ENCODE assay signal across 17 cellular contexts in the genomic region with DNA sequence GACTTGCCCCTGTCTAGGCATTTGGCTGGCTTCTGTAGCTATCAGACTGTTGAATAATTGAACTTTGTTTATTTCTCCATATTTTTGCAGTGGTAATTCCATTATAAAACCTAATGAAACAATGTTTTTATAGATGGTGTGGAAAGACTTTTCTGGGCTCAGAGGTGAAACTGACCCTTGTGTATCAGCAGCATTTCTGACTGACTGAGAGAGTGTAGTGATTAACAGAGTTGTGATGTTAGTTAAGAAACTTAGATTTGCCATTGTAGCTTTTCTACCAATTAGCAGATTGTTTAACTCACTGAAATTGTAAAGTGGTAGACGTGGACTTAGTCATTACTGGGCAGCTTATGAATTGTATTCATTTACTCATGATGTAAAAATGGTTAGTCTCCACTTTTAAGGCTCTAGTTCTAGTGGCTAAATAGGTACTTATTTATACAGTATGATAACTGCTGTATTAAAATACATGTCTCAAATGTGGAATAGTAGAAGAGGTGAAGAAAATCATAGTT. TPM values are rescaled to one million over a fixed set of nuclear protein-coding genes. Genes with fewer than 3 reads are reported as not detected.
DNase-seq lines count a peak whose midpoint lies in the region; ATAC-seq and TF ChIP-seq lines count a peak whose summit lies in the region.
"Had no signal": no experiment of that assay in that cellular context is flagged by ENCODE, and none has a peak within 500 bp of the region (broad histone marks: within the 10 kb centered on the region; RNA-seq: fewer than 3 reads in every experiment).

USP9Y (plus strand) TSS at position 51 of the 515 bp plus-strand sequence. CDS start 8,217 bp downstream, outside the sequence.

- H3K4ac ChIP-seq in mesenchymal stem cell (ENCODE audit: low read depth in 1 of 2, low read length in 2 of 2), result no peak within 1 kb of the TSS

- no peak within 1 kb of the TSS for H4K91ac ChIP-seq in mesenchymal stem cell (ENCODE audit: low read length)

- no peak within 1 kb of the TSS for H2BK12ac ChIP-seq in mesenchymal stem cell (ENCODE audit: low read length in 2 of 2)

- H2AFZ ChIP-seq in mesenchymal stem cell (ENCODE audit: low read depth, low read length), result no peak within 1 kb of the TSS

- WGBS in mesenchymal stem cell, result no CpG with 5 or more reads among the region's 1 CpG
- 89% methylated on average over 1 of the region's 1 CpG; no CpG with 5 or more reads in 1 of the 2 donors for WGBS in aorta, 2 donors

- H3K27me3 Mint-ChIP-seq in CD8-positive, alpha-beta memory T cell, result no peaks in the 10 kb centered on the region
- H3K27me3 Mint-ChIP-seq in activated CD8-positive, alpha-beta T cell treated with anti-CD3 and anti-CD28 coated beads for 36 hours, result no peaks in the 10 kb centered on the region
- H3K27me3 Mint-ChIP-seq: naive B cell; stimulated activated naive B cell treated with anti-CD40 and anti-IgM and Interleukin-4, amounts not matched to agents 10 μg/mL and 1 μg/mL and 100 μg/mL, for 72 hours had no signal

- no peak within 1 kb of the TSS for H3K27ac ChIP-seq in CD8-positive, alpha-beta memory T cell (ENCODE audit: low read depth, low read length)
- peak within 1 kb of the TSS; percentile 85 for H3K27ac ChIP-seq in mesenchymal stem cell (ENCODE audit: low read length, poor library complexity, severe bottlenecking)
- no peak within 1 kb of the TSS for H3K27ac ChIP-seq in aorta (ENCODE audit: low read depth in 1 of 2, low read length in 2 of 2)
- H3K27ac ChIP-seq: cardiac muscle cell had no signal

- no peaks in the 10 kb centered on the region for H3K9me3 Mint-ChIP-seq in CD8-positive, alpha-beta memory T cell
- peaks cover 15% of the 10 kb centered on the region for H3K9me3 Mint-ChIP-seq in activated CD8-positive, alpha-beta T cell treated with anti-CD3 and anti-CD28 coated beads for 36 hours

- H3K23ac ChIP-seq in mesenchymal stem cell (ENCODE audit: low read length in 2 of 2), result no peak within 1 kb of the TSS

- peaks cover 0 to 62% (median 0%) of the 10 kb centered on the region in 3 donors for H3K36me3 Mint-ChIP-seq in CD8-positive, alpha-beta memory T cell
- peaks cover 64% of the 10 kb centered on the region for H3K36me3 Mint-ChIP-seq in activated CD8-positive, alpha-beta T cell treated with anti-CD3 and anti-CD28 coated beads for 36 hours (ENCODE audit: low read depth)
- H3K36me3 Mint-ChIP-seq: naive B cell had no signal

- H3K27me3 ChIP-seq in CD8-positive, alpha-beta memory T cell (ENCODE audit: insufficient read depth, low read length, poor library complexity, severe bottlenecking), result no peaks in the 10 kb centered on the region
- no peaks in the 10 kb centered on the region for H3K27me3 ChIP-seq in mesenchymal stem cell (ENCODE audit: control insufficient read depth in 1 of 2, insufficient read depth in 1 of 2, low read length in 2 of 2)
- H3K27me3 ChIP-seq in aorta (ENCODE audit: control insufficient read depth in 1 of 2, insufficient read depth in 2 of 2, low read length in 1 of 2), result no peaks in the 10 kb centered on the region
- H3K27me3 ChIP-seq: cardiac muscle cell had no signal

- DNase-seq in AG04449 (ENCODE audit: low read depth, low spot score) (peak; percentile 7), mesenchymal stem cell (no peak), aorta (no peak)
- DNase-seq in CD8-positive, alpha-beta memory T cell, result no peak
- no peak for DNase-seq in activated CD8-positive, alpha-beta T cell treated with anti-CD3 and anti-CD28 coated beads for 36 hours
- DNase-seq: activated effector memory CD4-positive, alpha-beta T cell treated with anti-CD3 and anti-CD28 coated beads, Interleukin-2, amount 50 U/mL, for 16 hours; Caco-2; kidney glomerular epithelial cell; naive B cell; NCI-H1417 treated with DMSO at 0.1 percent for 48 hours; NCI-H446; stimulated activated CD4-positive, alpha-beta T cell treated with anti-CD3 and anti-CD28 coated beads, Interleukin-4, amount 100 ng/mL, for 4 hours; stimulated activated naive B cell treated with anti-CD40 and anti-IgM and Interleukin-4, amounts not matched to agents 10 μg/mL and 1 μg/mL and 100 μg/mL, for 72 hours had no signal

- no peak within 1 kb of the TSS for H2BK5ac ChIP-seq in mesenchymal stem cell (ENCODE audit: low read depth, low read length, poor library complexity, severe bottlenecking)

- H3K4me1 ChIP-seq in CD8-positive, alpha-beta memory T cell (ENCODE audit: insufficient read depth, low read length), result no peaks in the 10 kb centered on the region
- H3K4me1 ChIP-seq in mesenchymal stem cell (ENCODE audit: control insufficient read depth, insufficient read depth, low read depth, low read length), result no peaks in the 10 kb centered on the region
- H3K4me1 ChIP-seq in aorta (ENCODE audit: control insufficient read depth in 1 of 2, insufficient read depth in 2 of 2, low read length in 2 of 2), result no peaks in the 10 kb centered on the region
- H3K4me1 ChIP-seq: Caco-2 had no signal

- POLR2A ChIA-PET in AG04449 (lab: Yijun Ruan, JAX), result no interaction called here
- POLR2A ChIA-PET in CD8-positive, alpha-beta memory T cell (lab: Charles Lee), result no interaction called here
- POLR2A ChIA-PET in activated CD8-positive, alpha-beta T cell treated with anti-CD3 and anti-CD28 coated beads for 36 hours (lab: Charles Lee), result no interaction called here

- no peak within 1 kb of the TSS for H3K4me2 ChIP-seq in mesenchymal stem cell (ENCODE audit: low read length, poor library complexity, severe bottlenecking)

- no peak for ATAC-seq in activated CD8-positive, alpha-beta T cell treated with anti-CD3 and anti-CD28 coated beads for 36 hours
- no peak for ATAC-seq in HG02938 (IDR thresholded peaks at IDR 0.05; ENCODE audit: unreplicated experiment)
- ATAC-seq in aorta (ENCODE audit: low FRiP score), result no peak
- no peak for ATAC-seq in GM21528 (IDR thresholded peaks at IDR 0.05; ENCODE audit: low FRiP score, unreplicated experiment)
- ATAC-seq: stimulated activated naive B cell treated with anti-CD40 and anti-IgM and Interleukin-4, amounts not matched to agents 10 μg/mL and 1 μg/mL and 100 μg/mL, for 72 hours had no signal

- no peak within 1 kb of the TSS for H3K9ac ChIP-seq in mesenchymal stem cell (ENCODE audit: low read length)

- no peak within 1 kb of the TSS for H3K14ac ChIP-seq in mesenchymal stem cell (ENCODE audit: low read length in 2 of 2)

- peaks cover 1% of the 10 kb centered on the region for H3K79me1 ChIP-seq in mesenchymal stem cell (replicated peaks; ENCODE audit: low read length, poor library complexity, severe bottlenecking)

- peak within 1 kb of the TSS in 1 of 8 donors; percentile 53 for H3K27ac Mint-ChIP-seq in CD8-positive, alpha-beta memory T cell
- H3K27ac Mint-ChIP-seq in activated CD8-positive, alpha-beta T cell treated with anti-CD3 and anti-CD28 coated beads for 36 hours, result no peak within 1 kb of the TSS
- H3K27ac Mint-ChIP-seq: stimulated activated naive B cell treated with anti-CD40 and anti-IgM and Interleukin-4, amounts not matched to agents 10 μg/mL and 1 μg/mL and 100 μg/mL, for 72 hours had no signal

- peaks cover 0 to 26% (median 0%) of the 10 kb centered on the region in 3 donors for H3K4me1 Mint-ChIP-seq in CD8-positive, alpha-beta memory T cell
- peaks cover 7% of the 10 kb centered on the region for H3K4me1 Mint-ChIP-seq in activated CD8-positive, alpha-beta T cell treated with anti-CD3 and anti-CD28 coated beads for 36 hours (ENCODE audit: low read depth)

- no peak within 1 kb of the TSS for H3K4me3 Mint-ChIP-seq in CD8-positive, alpha-beta memory T cell
- no peak within 1 kb of the TSS for H3K4me3 Mint-ChIP-seq in activated CD8-positive, alpha-beta T cell treated with anti-CD3 and anti-CD28 coated beads for 36 hours
- H3K4me3 Mint-ChIP-seq: naive B cell; stimulated activated naive B cell treated with anti-CD40 and anti-IgM and Interleukin-4, amounts not matched to agents 10 μg/mL and 1 μg/mL and 100 μg/mL, for 72 hours had no signal

- H2AK5ac ChIP-seq in mesenchymal stem cell (ENCODE audit: low read length, severe bottlenecking), result no peak within 1 kb of the TSS

- H3K9me3 ChIP-seq in CD8-positive, alpha-beta memory T cell (ENCODE audit: low read length), result no peaks in the 10 kb centered on the region
- H3K9me3 ChIP-seq in mesenchymal stem cell (ENCODE audit: control insufficient read depth, low read length) (no peaks in the 10 kb centered on the region), aorta (ENCODE audit: control insufficient read depth, low read length) (no peaks in the 10 kb centered on the region)
- H3K9me3 ChIP-seq: Caco-2 had no signal

- H2BK120ac ChIP-seq in mesenchymal stem cell (ENCODE audit: low read depth, low read length), result no peak within 1 kb of the TSS

- H3K36me3 ChIP-seq in CD8-positive, alpha-beta memory T cell (ENCODE audit: insufficient read depth, low read length), result no peaks in the 10 kb centered on the region
- peaks cover 0 to 13% of the 10 kb centered on the region in 2 experiments for H3K36me3 ChIP-seq in mesenchymal stem cell (ENCODE audit: control insufficient read depth in 1 of 2, insufficient read depth in 2 of 2, low read depth in 1 of 2, low read length in 2 of 2)
- H3K36me3 ChIP-seq in aorta (ENCODE audit: control insufficient read depth in 1 of 2, insufficient read depth in 2 of 2, low read length in 1 of 2), result no peaks in the 10 kb centered on the region
- H3K36me3 ChIP-seq: cardiac muscle cell had no signal

- CTCF ChIA-PET in AG04449 (lab: Yijun Ruan, JAX), result no interaction called here
- CTCF ChIA-PET in CD8-positive, alpha-beta memory T cell (lab: Charles Lee), result no interaction called here
- CTCF ChIA-PET in activated CD8-positive, alpha-beta T cell treated with anti-CD3 and anti-CD28 coated beads for 36 hours (lab: Charles Lee), result no interaction called here

- intact Hi-C loops in activated CD8-positive, alpha-beta T cell treated with anti-CD3 and anti-CD28 coated beads for 36 hours (cut with micrococcal nuclease), result no loop called here
- intact Hi-C loops in aorta (cut with DNase I), result no loop called here

- H2BK15ac ChIP-seq in mesenchymal stem cell (ENCODE audit: low read depth, poor library complexity, severe bottlenecking), result no peak within 1 kb of the TSS

- no peak within 1 kb of the TSS for H4K8ac ChIP-seq in mesenchymal stem cell (ENCODE audit: low read length)

- H3K18ac ChIP-seq in mesenchymal stem cell (ENCODE audit: low read depth in 1 of 2, low read length in 2 of 2), result no peak within 1 kb of the TSS

- H3K4me3 ChIP-seq in AG04449 (ENCODE audit: low read depth, low read length) (no peak within 1 kb of the TSS), mesenchymal stem cell (ENCODE audit: insufficient read depth in 1 of 2, low read depth in 1 of 2, low read length in 2 of 2) (no peak within 1 kb of the TSS), aorta (ENCODE audit: low read length in 2 of 2) (no peak within 1 kb of the TSS)
- H3K4me3 ChIP-seq in CD8-positive, alpha-beta memory T cell (ENCODE audit: low read length), result no peak within 1 kb of the TSS
- H3K4me3 ChIP-seq: cardiac muscle cell had no signal

- TF ChIP-seq CTCF in AG04449 (IDR thresholded peaks at IDR 0.05; ENCODE audit: insufficient read depth, low read length, missing control alignments), result no peak
- no peak for TF ChIP-seq CTCF in activated CD8-positive, alpha-beta T cell treated with anti-CD3 and anti-CD28 coated beads for 36 hours (IDR thresholded peaks at IDR 0.05)

RNA-seq across cellular contexts. Expression of gene USP9Y, which starts in this region (rescaled TPM):
- 10 to 100 TPM; 13.0 to 15.0 TPM for total RNA-seq in CD8-positive, alpha-beta memory T cell
- polyA plus RNA-seq in CD8-positive, alpha-beta memory T cell, result not detected
- total RNA-seq in activated CD8-positive, alpha-beta T cell treated with anti-CD3 and anti-CD28 coated beads for 36 hours, result 10 to 100 TPM; 14.6 TPM
- 13.5 TPM for polyA plus RNA-seq in mesenchymal stem cell (2013, experiment 1 of 2)
- 13.4 TPM for polyA plus RNA-seq in mesenchymal stem cell (2013, experiment 2 of 2)
- not detected for total RNA-seq in aorta
- 1 to 10 TPM in 1 of 2 donors, not detected in 1; 6.3 TPM for polyA plus RNA-seq in aorta
- total RNA-seq: Caco-2, cardiac muscle cell, glomerular endothelial cell had no signal
- polyA plus RNA-seq: cardiac muscle cell had no signal
